8 cellular contexts compared by ENCODE assay signal in the genomic region with DNA sequence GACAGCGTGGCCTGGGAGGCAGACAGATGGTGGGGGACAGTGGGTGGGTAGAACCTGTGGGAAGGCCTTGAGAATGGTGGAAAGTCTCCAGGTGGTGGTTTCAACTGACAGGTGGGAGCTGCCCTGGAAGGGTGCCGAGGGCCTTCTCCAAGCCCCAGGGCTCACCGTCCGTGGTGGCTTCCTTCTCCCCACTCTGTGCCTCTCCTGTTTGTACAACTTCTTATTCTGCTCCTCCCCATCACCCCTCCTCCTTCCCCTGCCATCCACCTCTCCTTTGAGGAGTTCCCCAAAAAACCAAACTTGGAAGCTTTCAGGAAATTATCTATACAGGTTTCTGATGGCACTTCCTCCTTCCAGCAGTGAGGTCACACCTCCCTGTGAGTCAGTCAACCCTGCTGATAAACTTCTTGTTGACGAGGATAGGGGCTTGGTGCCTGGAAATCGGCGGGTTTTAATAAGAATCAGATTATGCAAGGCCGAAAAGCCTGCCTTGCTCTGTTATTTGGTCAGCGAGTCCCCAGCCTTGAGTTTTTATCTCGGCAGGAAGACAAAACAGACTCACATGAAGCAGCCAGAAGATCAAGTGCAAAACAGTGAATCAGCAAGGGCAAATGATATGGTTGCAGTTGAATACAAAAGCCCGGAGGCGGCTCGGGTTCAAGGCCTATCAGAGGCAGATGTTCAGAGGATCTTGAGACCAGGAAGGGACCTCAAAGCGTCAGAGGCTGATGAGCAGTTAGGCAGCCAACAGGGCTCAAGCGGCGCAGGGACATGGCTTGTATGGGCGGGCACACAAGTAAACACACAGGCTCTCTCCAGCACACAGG. TPM values are rescaled to one million over a fixed set of nuclear protein-coding genes. Genes with fewer than 3 reads are reported as not detected.
DNase-seq lines count a peak whose midpoint lies in the region; ATAC-seq, FAIRE-seq and TF ChIP-seq lines count a peak whose summit lies in the region.

No MANE protein-coding gene starts in this region.

- H3K27me3 ChIP-seq in mammary epithelial cell (ENCODE audit: insufficient read depth, low read length) (no peaks in the 10 kb centered on the region), keratinocyte (ENCODE audit: control insufficient read depth, extremely low read depth, insufficient read depth, low read length) (no peaks in the 10 kb centered on the region), upper lobe of right lung (no peaks in the 10 kb centered on the region), MM.1S (replicated peaks; ENCODE audit: insufficient read depth, low read length) (no peaks in the 10 kb centered on the region)

- peaks cover 3% of the 10 kb centered on the region for H3K9me1 ChIP-seq in keratinocyte (ENCODE audit: control insufficient read depth, extremely low read depth, insufficient read depth, low read length)

- DNase-seq in MCF 10A (ENCODE audit: unreplicated experiment) (peak; percentile 47), mammary epithelial cell (no peak), keratinocyte (ENCODE audit: low read depth, low spot score) (no peak), upper lobe of right lung (no peak), MM.1S (no peak)
- DNase-seq in activated naive CD8-positive, alpha-beta T cell treated with anti-CD3 and anti-CD28 coated beads for 36 hours, result no peak
- DNase-seq in activated CD8-positive, alpha-beta memory T cell treated with anti-CD3 and anti-CD28 coated beads, Interleukin-2, amount 50 U/mL, for 48 hours, result no peak

- H3K36me3 ChIP-seq in mammary epithelial cell (ENCODE audit: insufficient read depth, low read length) (no peaks in the 10 kb centered on the region), keratinocyte (ENCODE audit: control insufficient read depth in 2 of 2, extremely low read depth in 1 of 2, insufficient read depth in 2 of 2, low read length in 2 of 2) (peaks cover 9 to 13% of the 10 kb centered on the region in 2 experiments), upper lobe of right lung (peaks cover 16% of the 10 kb centered on the region), MM.1S (replicated peaks; ENCODE audit: insufficient read depth, low read length) (peaks cover 6% of the 10 kb centered on the region; the same call in 1 of the 2 replicates)

- H3K9me2 ChIP-seq in MM.1S (replicated peaks; ENCODE audit: insufficient read depth, low read length), result no peaks in the 10 kb centered on the region

- intact Hi-C loops in MCF 10A (cut with micrococcal nuclease) (no loop called here), mammary epithelial cell (cut with micrococcal nuclease) (no loop called here), upper lobe of right lung (cut with DNase I) (no loop called here)

- no peak for TF ChIP-seq CTCF in MCF 10A (IDR thresholded peaks at IDR 0.05; ENCODE audit: unreplicated experiment)
- TF ChIP-seq CTCF in mammary epithelial cell (conservative IDR thresholded peaks at IDR 0.05 in 1 of 2, IDR thresholded peaks at IDR 0.05 in 1 of 2; ENCODE audit: extremely low read depth in 1 of 2, insufficient read depth in 1 of 2, low read depth in 1 of 2, low read length in 2 of 2), result no peak
- no peak for TF ChIP-seq CTCF in keratinocyte (optimal IDR thresholded peaks at IDR 0.05 in 1 of 3, IDR thresholded peaks at IDR 0.05 in 1 of 3, conservative IDR thresholded peaks at IDR 0.05 in 1 of 3; ENCODE audit: extremely low read depth in 1 of 3, insufficient read depth in 2 of 3, low read length in 3 of 3)
- no peak for TF ChIP-seq CTCF in upper lobe of right lung (IDR thresholded peaks at IDR 0.05)
- TF ChIP-seq CTCF in MM.1S (IDR thresholded peaks at IDR 0.05; ENCODE audit: low read length), result no peak

- no peak overlapping the region for H3K9ac ChIP-seq in mammary epithelial cell (ENCODE audit: insufficient read depth, low read length)
- no peak overlapping the region for H3K9ac ChIP-seq in keratinocyte (ENCODE audit: control insufficient read depth, extremely low read depth, insufficient read depth, low read length)
- H3K9ac ChIP-seq in MM.1S (ENCODE audit: low read length), result no peak overlapping the region

- ATAC-seq in upper lobe of right lung (peak; percentile 52), GM21381 (IDR thresholded peaks at IDR 0.05; ENCODE audit: unreplicated experiment) (no peak)

- H3K27ac Mint-ChIP-seq in MCF 10A (ENCODE audit: low read depth, unreplicated experiment), result peak overlapping the region; percentile 85
- H3K27ac Mint-ChIP-seq in activated naive CD8-positive, alpha-beta T cell treated with anti-CD3 and anti-CD28 coated beads for 36 hours, result peak overlapping the region; percentile 50

- H3K4me3 ChIP-seq in mammary epithelial cell (replicated peaks in 1 of 3; ENCODE audit: insufficient read depth in 1 of 3, low read depth in 2 of 3, low read length in 3 of 3), result no peak overlapping the region
- no peak overlapping the region for H3K4me3 ChIP-seq in keratinocyte (ENCODE audit: control insufficient read depth in 2 of 3, extremely low read depth in 1 of 3, insufficient read depth in 2 of 3, low read depth in 1 of 3, low read length in 3 of 3)
- no peak overlapping the region for H3K4me3 ChIP-seq in upper lobe of right lung
- H3K4me3 ChIP-seq in MM.1S (ENCODE audit: low read length), result no peak overlapping the region

- H3K27ac ChIP-seq in mammary epithelial cell (ENCODE audit: insufficient read depth, low read depth, low read length) (no peak overlapping the region), keratinocyte (ENCODE audit: control insufficient read depth, insufficient read depth, low read length) (peak overlapping the region; percentile 28), upper lobe of right lung (peak overlapping the region; percentile 71), MM.1S (ENCODE audit: low read length) (no peak overlapping the region)

- peaks cover 34% of the 10 kb centered on the region for H3K4me1 Mint-ChIP-seq in MCF 10A (ENCODE audit: insufficient read depth, unreplicated experiment)
- H3K4me1 Mint-ChIP-seq in activated naive CD8-positive, alpha-beta T cell treated with anti-CD3 and anti-CD28 coated beads for 36 hours, result peaks cover 15% of the 10 kb centered on the region

- H2AFZ ChIP-seq in mammary epithelial cell (ENCODE audit: low read depth, low read length) (no peak overlapping the region), keratinocyte (ENCODE audit: control insufficient read depth, low read length) (no peak overlapping the region), MM.1S (ENCODE audit: low read length) (no peak overlapping the region)

- 92% methylated on average over 16 of the region's 17 CpGs for WGBS in mammary epithelial cell (ENCODE audit: low coverage, missing lambda C conversion rate)

- dilution Hi-C loops in mammary epithelial cell (cut with HindIII; ENCODE audit: low sequenced_read_pairs), result no loop called here
- dilution Hi-C loops in keratinocyte (cut with MboI; ENCODE audit: extremely low pct_ligation_motif_present, low sequenced_read_pairs), result no loop called here

- H3K79me2 ChIP-seq in mammary epithelial cell (ENCODE audit: insufficient read depth, low read length), result peaks cover 23% of the 10 kb centered on the region
- peaks cover 29% of the 10 kb centered on the region for H3K79me2 ChIP-seq in keratinocyte (ENCODE audit: control insufficient read depth, insufficient read depth, low read length)
- peaks cover 3% of the 10 kb centered on the region; the same call in 1 of the 2 replicates for H3K79me2 ChIP-seq in MM.1S (ENCODE audit: low read length)

- H3K36me3 Mint-ChIP-seq in MCF 10A (ENCODE audit: insufficient read depth, unreplicated experiment), result peaks cover 32% of the 10 kb centered on the region
- peaks cover 7% of the 10 kb centered on the region for H3K36me3 Mint-ChIP-seq in activated naive CD8-positive, alpha-beta T cell treated with anti-CD3 and anti-CD28 coated beads for 36 hours

- no peak for FAIRE-seq in keratinocyte (lab: Jason Lieb, UNC)

- POLR2A ChIA-PET in MCF 10A (lab: Yijun Ruan, JAX), result interaction anchor here (0.6 kb wide), 1 partner anchor 1387 kb away, joined by 3 read pairs; no protein-coding TSS in a partner anchor

- H3K9me3 Mint-ChIP-seq in MCF 10A (ENCODE audit: unreplicated experiment), result no peaks in the 10 kb centered on the region
- no peaks in the 10 kb centered on the region for H3K9me3 Mint-ChIP-seq in activated naive CD8-positive, alpha-beta T cell treated with anti-CD3 and anti-CD28 coated beads for 36 hours

- in situ Hi-C loops in mammary epithelial cell (cut with MboI; ENCODE audit: low sequenced_read_pairs in 2 of 2), result loop anchor here in 1 of 2 donors (25.0 kb wide), 1 partner anchor 641 kb away; no protein-coding TSS in a partner anchor

- H3F3A ChIP-seq in MM.1S (ENCODE audit: insufficient read depth, low read length), result no peaks in the 10 kb centered on the region

- H3K9me3 ChIP-seq in mammary epithelial cell (replicated peaks; ENCODE audit: insufficient read depth, low read length) (no peaks in the 10 kb centered on the region), keratinocyte (ENCODE audit: control insufficient read depth, low read depth, low read length) (no peaks in the 10 kb centered on the region), upper lobe of right lung (no peaks in the 10 kb centered on the region), MM.1S (replicated peaks; ENCODE audit: insufficient read depth, low read length) (no peaks in the 10 kb centered on the region)

- no peaks in the 10 kb centered on the region for H3K27me3 Mint-ChIP-seq in MCF 10A (ENCODE audit: insufficient read depth, unreplicated experiment)
- no peaks in the 10 kb centered on the region for H3K27me3 Mint-ChIP-seq in activated naive CD8-positive, alpha-beta T cell treated with anti-CD3 and anti-CD28 coated beads for 36 hours

- BruUV-seq in MCF 10A (replicated peaks; lab: Mats Ljungman, UMichigan) (no TSS peak), mammary epithelial cell (replicated peaks; lab: Mats Ljungman, UMichigan) (no TSS peak)

- H3K4me1 ChIP-seq in mammary epithelial cell (ENCODE audit: insufficient read depth, low read length), result peaks cover 16% of the 10 kb centered on the region
- H3K4me1 ChIP-seq in keratinocyte (ENCODE audit: control insufficient read depth, extremely low read depth, insufficient read depth, low read length), result peaks cover 27% of the 10 kb centered on the region
- H3K4me1 ChIP-seq in upper lobe of right lung, result peaks cover 31% of the 10 kb centered on the region
- H3K4me1 ChIP-seq in MM.1S (ENCODE audit: low read length), result no peaks in the 10 kb centered on the region

- H3K4me2 ChIP-seq in mammary epithelial cell (ENCODE audit: insufficient read depth, low read depth, low read length) (no peak overlapping the region), keratinocyte (ENCODE audit: control insufficient read depth, extremely low read depth, insufficient read depth, low read depth, low read length) (peak overlapping the region; percentile 8), MM.1S (ENCODE audit: low read depth, low read length) (no peak overlapping the region)

- CTCF ChIA-PET in MCF 10A (lab: Yijun Ruan, JAX) (no interaction called here), mammary epithelial cell (lab: Charles Lee; ENCODE audit: low non-redundant PET) (no interaction called here)

- no peak overlapping the region for H3K4me3 Mint-ChIP-seq in MCF 10A (ENCODE audit: unreplicated experiment)
- no peak overlapping the region for H3K4me3 Mint-ChIP-seq in activated naive CD8-positive, alpha-beta T cell treated with anti-CD3 and anti-CD28 coated beads for 36 hours

- H4K20me1 ChIP-seq in mammary epithelial cell (ENCODE audit: insufficient read depth, low read length), result no peaks in the 10 kb centered on the region
- H4K20me1 ChIP-seq in keratinocyte (ENCODE audit: control insufficient read depth, extremely low read depth, insufficient read depth, low read length), result no peaks in the 10 kb centered on the region
- H4K20me1 ChIP-seq in MM.1S (ENCODE audit: insufficient read depth, low read length), result no peaks in the 10 kb centered on the region

RNA-seq across cellular contexts. Expression of a gene that starts 9.5 kb away (rescaled TPM):
- 12.3 and 15.3 TPM in 2 replicates for total RNA-seq in MCF 10A (2022)
- 10 to 100 TPM; 32.8 to 38.0 TPM for total RNA-seq in mammary epithelial cell
- polyA plus RNA-seq in mammary epithelial cell, result 35.9 TPM
- polyA minus RNA-seq in mammary epithelial cell, result 72.9 TPM
- total RNA-seq in activated naive CD8-positive, alpha-beta T cell treated with anti-CD3 and anti-CD28 coated beads for 36 hours, result 10 to 100 TPM; 10.6 to 11.8 TPM
- polyA plus RNA-seq in keratinocyte, result 23.2 to 38.9 TPM (median 24.6 TPM) in 3 replicates
- 4.4 TPM for polyA plus RNA-seq in keratinocyte (2011; ENCODE audit: low read depth)
- polyA plus RNA-seq in keratinocyte (2011; cell fraction: cytosol; rRNA removed), result 28.3 and 29.2 TPM in 2 replicates
- polyA plus RNA-seq in keratinocyte (2011; cell fraction: nucleus; rRNA removed), result 17.5 and 18.9 TPM in 2 replicates
- polyA plus RNA-seq in keratinocyte (2012; ENCODE audit: low replicate concordance), result 11.6 and 27.8 TPM in 2 replicates
- 11.4 to 49.8 TPM (median 17.7 TPM) in 3 replicates for polyA minus RNA-seq in keratinocyte
- 13.0 TPM for polyA minus RNA-seq in keratinocyte (2011; cell fraction: cytosol; rRNA and poly(A)+ RNA removed)
- polyA minus RNA-seq in keratinocyte (2011; cell fraction: nucleus; rRNA and poly(A)+ RNA removed), result 5.6 and 9.4 TPM in 2 replicates
- 39.2 TPM for total RNA-seq in upper lobe of right lung

RNA-seq across cellular contexts. Expression of a gene that starts 42.1 kb away (rescaled TPM):
- total RNA-seq in MCF 10A (2022) (29.6 and 33.7 TPM in 2 replicates), mammary epithelial cell (10 to 100 TPM; 16.5 to 29.0 TPM), upper lobe of right lung (15.5 TPM)
- polyA plus RNA-seq in mammary epithelial cell (41.1 TPM), keratinocyte (21.9 to 50.1 TPM (median 31.3 TPM) in 3 replicates)
- polyA minus RNA-seq in mammary epithelial cell (22.1 TPM), keratinocyte (17.2 to 41.4 TPM (median 22.7 TPM) in 3 replicates)
- total RNA-seq in activated naive CD8-positive, alpha-beta T cell treated with anti-CD3 and anti-CD28 coated beads for 36 hours, result 10 to 100 TPM; 29.1 to 29.3 TPM
- 7.5 TPM for polyA plus RNA-seq in keratinocyte (2011; ENCODE audit: low read depth)
- polyA plus RNA-seq in keratinocyte (2011; cell fraction: cytosol; rRNA removed), result 30.3 and 36.2 TPM in 2 replicates
- 19.7 and 23.6 TPM in 2 replicates for polyA plus RNA-seq in keratinocyte (2011; cell fraction: nucleus; rRNA removed)
- polyA plus RNA-seq in keratinocyte (2012; ENCODE audit: low replicate concordance), result 16.2 and 37.3 TPM in 2 replicates
- 20.1 TPM for polyA minus RNA-seq in keratinocyte (2011; cell fraction: cytosol; rRNA and poly(A)+ RNA removed)
- 6.3 and 7.8 TPM in 2 replicates for polyA minus RNA-seq in keratinocyte (2011; cell fraction: nucleus; rRNA and poly(A)+ RNA removed)

Comparison
In these comparisons a context has a peak if more than half of its experiments do, and no peak if none do; other contexts are left out.
1. H3K27ac ChIP-seq: peak in keratinocyte (single experiment) and upper lobe of right lung (single experiment); none in mammary epithelial cell (single experiment) and MM.1S (single experiment).